ENCODE assay signal across 8 cellular contexts in the genomic region with DNA sequence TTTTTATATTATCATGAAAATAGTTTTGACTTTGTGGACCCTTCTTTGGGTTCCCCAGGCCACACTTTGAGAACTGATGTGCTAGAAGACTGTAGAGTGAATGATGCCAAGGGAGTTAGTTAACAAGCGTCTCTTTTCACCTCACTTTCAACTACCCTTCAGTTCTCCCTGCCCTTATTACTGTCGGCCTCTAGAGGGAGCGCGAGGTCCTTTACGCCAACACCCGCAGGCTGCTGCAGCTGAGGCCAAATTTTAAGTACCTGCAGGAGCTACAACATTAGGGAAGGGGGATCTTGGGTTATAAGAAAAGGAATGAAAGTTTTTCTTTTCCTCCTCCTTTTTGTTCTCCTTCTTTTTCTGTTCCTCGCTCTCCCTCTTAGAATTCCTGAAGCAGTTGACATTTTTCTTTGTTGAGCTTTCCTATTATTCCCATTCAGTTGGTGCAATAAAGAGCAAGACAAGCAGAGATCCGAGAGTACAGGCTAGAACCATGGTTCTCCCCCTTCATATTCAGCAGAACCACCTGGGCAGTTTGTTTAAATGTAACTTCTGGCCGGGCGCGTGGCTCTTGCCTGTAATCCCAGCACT.
DNase-seq lines count a peak whose midpoint lies in the region; ATAC-seq, FAIRE-seq and TF ChIP-seq lines count a peak whose summit lies in the region.

No MANE protein-coding gene starts in this region.

- H3K27ac Mint-ChIP-seq in central memory CD8-positive, alpha-beta T cell (ENCODE audit: low read depth) = no peak overlapping the region

- CTCF ChIA-PET in AG04449 (lab: Yijun Ruan, JAX) = interaction anchor here (0.9 to 14.3 kb wide), 60 partner anchors 10 to 872 kb away, joined by 3 to 274 read pairs (median 5); no protein-coding TSS in a partner anchor

- H3K4me3 ChIP-seq in AG04449 (ENCODE audit: low read depth, low read length) = no peak overlapping the region

- ATAC-seq in HG02981 (IDR thresholded peaks at IDR 0.05; ENCODE audit: unreplicated experiment) = peak; percentile 81
- ATAC-seq in activated CD4-positive, CD25-positive, alpha-beta regulatory T cell treated with anti-CD3 and anti-CD28 coated beads, Interleukin-2, amount 50 U/mL, for 24 hours = peak; percentile 66 to 81
- no peak for ATAC-seq in central memory CD8-positive, alpha-beta T cell (replicated peaks; ENCODE audit: extremely low read depth, poor library complexity, severe bottlenecking)

- POLR2A ChIA-PET in AG04449 (lab: Yijun Ruan, JAX) = interaction anchor here (0.6 to 0.7 kb wide), 2 partner anchors 147 to 467 kb away, joined by 3 read pairs; no protein-coding TSS in a partner anchor

- no peaks in the 10 kb centered on the region for H3K27me3 Mint-ChIP-seq in central memory CD8-positive, alpha-beta T cell

- peak; percentile 89 for TF ChIP-seq CTCF in AG04449 (IDR thresholded peaks at IDR 0.05; ENCODE audit: insufficient read depth, low read length, missing control alignments)

- no peaks in the 10 kb centered on the region for H3K9me3 Mint-ChIP-seq in central memory CD8-positive, alpha-beta T cell

- no peaks in the 10 kb centered on the region for H3K36me3 Mint-ChIP-seq in central memory CD8-positive, alpha-beta T cell (ENCODE audit: insufficient read depth)

- no peaks in the 10 kb centered on the region for H3K4me1 Mint-ChIP-seq in central memory CD8-positive, alpha-beta T cell

- FAIRE-seq in GM18507 (lab: Jason Lieb, UNC) = peak; percentile 90

- no peak overlapping the region for H3K4me3 Mint-ChIP-seq in central memory CD8-positive, alpha-beta T cell

- DNase-seq in AG04449 (ENCODE audit: low read depth, low spot score) (no peak), GM18507 (ENCODE audit: extremely low spot score, insufficient read length, low read depth) (peak; percentile 59), NCI-H2196 treated with DMSO at 0.1 percent for 48 hours (lab: John Stamatoyannopoulos, UW; ENCODE audit: unreplicated experiment) (peak; percentile 39), kidney tubule cell (ENCODE audit: low spot score) (peak; percentile 77)
- peak; percentile 40 to 52 for DNase-seq in central memory CD8-positive, alpha-beta T cell (ENCODE audit: low spot score in 2 of 2)
- DNase-seq in stimulated activated CD4-positive, alpha-beta T cell treated with anti-CD3 and anti-CD28 coated beads, Interleukin-4, amount 100 ng/mL, for 1 hour = peak; percentile 69
